In the genomic region with DNA sequence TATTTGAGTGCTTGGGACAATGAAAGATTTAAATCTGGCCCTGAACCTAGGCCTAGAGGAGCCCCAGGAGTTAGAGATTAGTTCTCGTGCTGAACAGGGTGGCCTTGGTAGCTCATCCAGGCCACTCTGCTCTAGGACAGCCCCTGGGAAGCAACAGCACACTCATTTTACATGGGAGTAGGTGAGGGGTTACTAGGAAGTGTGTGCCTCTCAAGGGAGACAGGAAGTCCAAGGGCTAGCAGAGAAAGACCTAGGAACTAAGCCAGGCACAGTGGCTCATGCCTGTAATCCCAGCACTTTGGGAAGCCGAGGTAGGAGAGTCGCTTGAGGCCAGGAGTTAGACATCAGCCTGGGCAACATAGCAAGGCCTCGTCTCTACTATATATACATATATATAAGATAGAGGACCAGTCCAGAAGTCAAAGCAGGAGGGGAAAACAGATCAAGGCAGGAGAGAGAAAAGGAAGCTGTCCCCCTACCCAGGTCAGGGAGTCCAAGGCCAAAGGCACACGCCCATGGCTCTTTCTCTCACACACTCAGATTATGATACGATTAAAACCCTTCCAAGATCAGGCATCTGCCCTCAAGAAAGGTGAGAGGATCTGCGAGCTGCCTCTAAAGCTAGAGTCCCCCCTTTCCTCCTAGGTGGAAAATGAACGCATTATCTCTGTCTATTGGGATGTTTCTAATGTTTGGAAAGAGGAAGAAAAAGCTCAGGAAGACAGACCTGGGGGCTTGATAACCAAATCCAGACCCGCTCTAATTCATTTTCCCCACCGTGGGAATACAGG, we compare ENCODE assay signal across 13 cellular contexts. TPM values are rescaled to one million over a fixed set of nuclear protein-coding genes. Genes with fewer than 3 reads are reported as not detected.
A peak's percentile ranks its signal among the peaks of the same experiment; 100 is the strongest.
DNase-seq lines count a peak whose midpoint lies in the region; ATAC-seq, FAIRE-seq and TF ChIP-seq lines count a peak whose summit lies in the region.
"Had no signal": no experiment of that assay in that cellular context is flagged by ENCODE, and none has a peak within 500 bp of the region (broad histone marks: within the 10 kb centered on the region; RNA-seq: fewer than 3 reads in every experiment).

No MANE protein-coding gene starts in this region.

- no peak for DNase-seq in activated naive CD4-positive, alpha-beta T cell treated with anti-CD3 and anti-CD28 coated beads, Interleukin-2, amount 10 ng/mL, durations not matched to agents 7 days and 5 days
- DNase-seq in activated naive CD4-positive, alpha-beta T cell treated with Interleukin-2 at 50 U/mL for 16 hours = no peak
- no peak for DNase-seq in activated T-cell treated with anti-CD3 and anti-CD28 coated beads, Interleukin-2, amount 50 U/mL, for 72 hours
- DNase-seq in HepG2 (ENCODE audit: low spot score) = no peak
- no peak for DNase-seq in upper lobe of right lung
- DNase-seq: NCI-H1436, NCI-H774, right cardiac atrium had no signal

- no peaks in the 10 kb centered on the region for H3K9me3 ChIP-seq in HepG2 (ENCODE audit: low read length)
- no peaks in the 10 kb centered on the region for H3K9me3 ChIP-seq in upper lobe of right lung

- no peak overlapping the region for H3K27ac ChIP-seq in HepG2 (ENCODE audit: extremely low read length, insufficient read depth, low read length)
- peak overlapping the region; percentile 30 for H3K27ac ChIP-seq in upper lobe of right lung

- no peaks in the 10 kb centered on the region for H3K9me3 Mint-ChIP-seq in activated naive CD4-positive, alpha-beta T cell treated with anti-CD3 and anti-CD28 coated beads, Interleukin-2, amount 10 ng/mL, durations not matched to agents 7 days and 5 days
- H3K9me3 Mint-ChIP-seq in activated T-cell treated with anti-CD3 and anti-CD28 coated beads, Interleukin-2, amount 50 U/mL, for 72 hours = no peaks in the 10 kb centered on the region
- H3K9me3 Mint-ChIP-seq: type B pancreatic cell had no signal

- H3K4me2 ChIP-seq in HepG2 (ENCODE audit: low read depth, low read length) = no peak overlapping the region

- peak; percentile 17 for ATAC-seq in activated T-cell treated with anti-CD3 and anti-CD28 coated beads, Interleukin-2, amount 50 U/mL, for 72 hours (replicated peaks in 1 of 2)
- ATAC-seq in HepG2 = no peak
- peak; percentile 70 for ATAC-seq in upper lobe of right lung
- no peak for ATAC-seq in HG02852 (IDR thresholded peaks at IDR 0.05; ENCODE audit: unreplicated experiment)
- ATAC-seq in HG03439 (IDR thresholded peaks at IDR 0.05; ENCODE audit: unreplicated experiment) = no peak
- ATAC-seq in HG03175 (IDR thresholded peaks at IDR 0.05; ENCODE audit: unreplicated experiment) = no peak

- H3K79me2 ChIP-seq in HepG2 (ENCODE audit: insufficient read depth, low read length) = no peaks in the 10 kb centered on the region

- TF ChIP-seq EP300 in HepG2 (IDR thresholded peaks at IDR 0.05; ENCODE audit: low read depth in 2 of 2, low read length in 2 of 2) = no peak
- no peak for TF ChIP-seq EP300 in HepG2 (CRISPR knock-in tag; IDR thresholded peaks at IDR 0.05; ENCODE audit: borderline replicate concordance)

- no peaks in the 10 kb centered on the region for H3K27me3 Mint-ChIP-seq in activated naive CD4-positive, alpha-beta T cell treated with anti-CD3 and anti-CD28 coated beads, Interleukin-2, amount 10 ng/mL, durations not matched to agents 7 days and 5 days
- H3K27me3 Mint-ChIP-seq in activated T-cell treated with anti-CD3 and anti-CD28 coated beads, Interleukin-2, amount 50 U/mL, for 72 hours (ENCODE audit: low read depth) = no peaks in the 10 kb centered on the region
- H3K27me3 Mint-ChIP-seq: type B pancreatic cell had no signal

- peaks cover 10 to 23% of the 10 kb centered on the region in 2 experiments for H3K36me3 ChIP-seq in HepG2 (replicated peaks in 1 of 2; ENCODE audit: control insufficient read depth in 1 of 2, insufficient read depth in 2 of 2, low read length in 2 of 2)
- H3K36me3 ChIP-seq in upper lobe of right lung = peaks cover 27% of the 10 kb centered on the region

- no peak for TF ChIP-seq POLR2A in HepG2 (IDR thresholded peaks at IDR 0.05; ENCODE audit: insufficient read depth in 1 of 2, low read depth in 2 of 2, low read length in 2 of 2)

- intact Hi-C loops in HepG2 (cut with micrococcal nuclease; ENCODE audit: unreplicated experiment) (no loop called here), upper lobe of right lung (cut with DNase I) (no loop called here)

- H3K27ac Mint-ChIP-seq in activated naive CD4-positive, alpha-beta T cell treated with anti-CD3 and anti-CD28 coated beads, Interleukin-2, amount 10 ng/mL, durations not matched to agents 7 days and 5 days = peak overlapping the region; percentile 87
- peak overlapping the region; percentile 72 for H3K27ac Mint-ChIP-seq in activated T-cell treated with anti-CD3 and anti-CD28 coated beads, Interleukin-2, amount 50 U/mL, for 72 hours
- H3K27ac Mint-ChIP-seq: type B pancreatic cell had no signal

- peak overlapping the region; percentile 78 for H3K4me3 Mint-ChIP-seq in activated naive CD4-positive, alpha-beta T cell treated with anti-CD3 and anti-CD28 coated beads, Interleukin-2, amount 10 ng/mL, durations not matched to agents 7 days and 5 days
- peak overlapping the region; percentile 73 to 81 for H3K4me3 Mint-ChIP-seq in activated T-cell treated with anti-CD3 and anti-CD28 coated beads, Interleukin-2, amount 50 U/mL, for 72 hours
- H3K4me3 Mint-ChIP-seq: type B pancreatic cell had no signal

- no peak overlapping the region for H3K4me3 ChIP-seq in HepG2 (replicated peaks in 1 of 3; ENCODE audit: insufficient read depth in 1 of 3, low read depth in 2 of 3, low read length in 3 of 3)
- peak overlapping the region; percentile 25 for H3K4me3 ChIP-seq in upper lobe of right lung

- H3K36me3 Mint-ChIP-seq in activated naive CD4-positive, alpha-beta T cell treated with anti-CD3 and anti-CD28 coated beads, Interleukin-2, amount 10 ng/mL, durations not matched to agents 7 days and 5 days = peaks cover 36% of the 10 kb centered on the region
- H3K36me3 Mint-ChIP-seq in activated T-cell treated with anti-CD3 and anti-CD28 coated beads, Interleukin-2, amount 50 U/mL, for 72 hours (ENCODE audit: insufficient read depth in 2 of 2) = peaks cover 0 to 12% of the 10 kb centered on the region in 2 donors

- no peaks in the 10 kb centered on the region for H3K4me1 ChIP-seq in HepG2 (ENCODE audit: insufficient read depth, low read length)
- H3K4me1 ChIP-seq in upper lobe of right lung = peaks cover 13% of the 10 kb centered on the region

- H4K20me1 ChIP-seq in HepG2 (ENCODE audit: insufficient read depth, low read length) = no peaks in the 10 kb centered on the region

- H3K27me3 ChIP-seq in HepG2 (ENCODE audit: control insufficient read depth in 1 of 2, insufficient read depth in 2 of 2, low read length in 2 of 2) (no peaks in the 10 kb centered on the region), upper lobe of right lung (no peaks in the 10 kb centered on the region)

- CTCF ChIA-PET in activated naive CD4-positive, alpha-beta T cell treated with anti-CD3 and anti-CD28 coated beads, Interleukin-2, amount 10 ng/mL, durations not matched to agents 7 days and 5 days (lab: Charles Lee) = interaction anchor here (0.9 to 6.3 kb wide), 6 partner anchors 8 to 95 kb away, joined by 3 to 54 read pairs (median 4); a partner anchor contains a TSS
- CTCF ChIA-PET in HepG2 (lab: Yijun Ruan, JAX; ENCODE audit: low intra/inter-chr PET ratio, low total read pairs) = no interaction called here

- no TSS peak for BruUV-seq in HepG2 (replicated peaks; lab: Mats Ljungman, UMichigan)

- WGBS in HepG2 (ENCODE audit: low lambda C conversion rate) = 96% methylated on average over 10 of the region's 10 CpGs

- TF ChIP-seq CTCF in HepG2 (CRISPR knock-in tag; IDR thresholded peaks at IDR 0.05) (no peak), upper lobe of right lung (IDR thresholded peaks at IDR 0.05) (no peak)

- in situ Hi-C loops in HepG2 (cut with HindIII; ENCODE audit: extremely low pct_ligation_motif_present, low pct_unique_long_range_greater_than_20kb) = loop anchor here (10.0 kb wide), 1 partner anchor 165 kb away; no protein-coding TSS in a partner anchor

- no peak for FAIRE-seq in HepG2 (lab: Jason Lieb, UNC)
- FAIRE-seq: astrocyte had no signal

- TF ChIP-seq RAD21 in HepG2 (CRISPR knock-in tag; IDR thresholded peaks at IDR 0.05) = no peak

- H3K4me1 Mint-ChIP-seq in activated naive CD4-positive, alpha-beta T cell treated with anti-CD3 and anti-CD28 coated beads, Interleukin-2, amount 10 ng/mL, durations not matched to agents 7 days and 5 days = peaks cover 70% of the 10 kb centered on the region
- H3K4me1 Mint-ChIP-seq in activated T-cell treated with anti-CD3 and anti-CD28 coated beads, Interleukin-2, amount 50 U/mL, for 72 hours (ENCODE audit: low read depth) = peaks cover 66% of the 10 kb centered on the region

- H2AFZ ChIP-seq in HepG2 (ENCODE audit: low read length) = no peak overlapping the region

- POLR2A ChIA-PET in HepG2 (lab: Yijun Ruan, JAX) = no interaction called here

- no peak overlapping the region for H3K9ac ChIP-seq in HepG2 (ENCODE audit: insufficient read depth, low read depth, low read length)

RNA-seq across cellular contexts. Expression of a gene that starts 7.8 kb away (rescaled TPM):
- total RNA-seq in activated T-cell treated with anti-CD3 and anti-CD28 coated beads, Interleukin-2, amount 50 U/mL, for 72 hours = 10 to 100 TPM in 1 of 2 donors, 1 to 10 TPM in 1; 8.4 to 10.1 TPM
- total RNA-seq in HepG2 (2016; rRNA removed; fragmentation: Illumina TruSeq; extraction: Trizol) (6.9 and 9.2 TPM in 2 replicates), upper lobe of right lung (22.6 TPM)
- total RNA-seq in HepG2 (2016; cell fraction: cytosol; rRNA removed; fragmentation: Illumina TruSeq; extraction: Trizol; ENCODE audit: low read depth) = 0.51 and 1.6 TPM in 2 replicates
- 6.5 and 8.8 TPM in 2 replicates for total RNA-seq in HepG2 (2016; cell fraction: insoluble cytoplasmic fraction; rRNA removed; fragmentation: Illumina TruSeq; extraction: Trizol)
- 2.7 TPM in 2 replicates for total RNA-seq in HepG2 (2016; cell fraction: membrane; rRNA removed; fragmentation: Illumina TruSeq; extraction: Trizol)
- total RNA-seq in HepG2 (2016; cell fraction: nucleus; rRNA removed; fragmentation: Illumina TruSeq; extraction: Trizol) = 5.0 and 6.9 TPM in 2 replicates
- 9.3 and 9.4 TPM in 2 replicates for polyA plus RNA-seq in HepG2 (2011; rRNA removed)
- 9.1 TPM in 2 replicates for polyA plus RNA-seq in HepG2 (2011; cell fraction: cytosol; rRNA removed)
- polyA plus RNA-seq in HepG2 (2011; cell fraction: nucleus; rRNA removed) = 5.1 and 5.6 TPM in 2 replicates
- polyA plus RNA-seq in HepG2 (2012) = 4.1 and 5.1 TPM in 2 replicates
- polyA plus RNA-seq in HepG2 (2016; cell fraction: cytosol; fragmentation: Illumina TruSeq; extraction: Trizol; ENCODE audit: low read depth) = 0.44 and 0.49 TPM in 2 replicates
- 7.4 TPM in 2 replicates for polyA plus RNA-seq in HepG2 (2016; cell fraction: insoluble cytoplasmic fraction; fragmentation: Illumina TruSeq; extraction: Trizol; ENCODE audit: low read depth)
- polyA plus RNA-seq in HepG2 (2016; cell fraction: membrane; fragmentation: Illumina TruSeq; extraction: Trizol; ENCODE audit: low read depth) = 1.3 and 1.4 TPM in 2 replicates
- 9.9 and 13.1 TPM in 2 replicates for polyA plus RNA-seq in HepG2 (2016; cell fraction: nucleus; fragmentation: Illumina TruSeq; extraction: Trizol; ENCODE audit: insufficient read depth, low read depth)
- polyA minus RNA-seq in HepG2 (2011; rRNA and poly(A)+ RNA removed; ENCODE audit: low replicate concordance) = 8.3 and 14.5 TPM in 2 replicates
- 3.8 and 5.6 TPM in 2 replicates for polyA minus RNA-seq in HepG2 (2011; cell fraction: cytosol; rRNA and poly(A)+ RNA removed)
- polyA minus RNA-seq in HepG2 (2011; cell fraction: nucleus; rRNA and poly(A)+ RNA removed) = 7.3 and 13.0 TPM in 2 replicates

RNA-seq across cellular contexts. Expression of a gene that starts 31.5 kb away (rescaled TPM):
- not detected for total RNA-seq in activated T-cell treated with anti-CD3 and anti-CD28 coated beads, Interleukin-2, amount 50 U/mL, for 72 hours
- 0.28 and 0.35 TPM in 2 replicates for total RNA-seq in HepG2 (2016; rRNA removed; fragmentation: Illumina TruSeq; extraction: Trizol)
- 0.09 and 0.20 TPM in 2 replicates for total RNA-seq in HepG2 (2016; cell fraction: cytosol; rRNA removed; fragmentation: Illumina TruSeq; extraction: Trizol; ENCODE audit: low read depth)
- 0.19 and 0.52 TPM in 2 replicates for total RNA-seq in HepG2 (2016; cell fraction: insoluble cytoplasmic fraction; rRNA removed; fragmentation: Illumina TruSeq; extraction: Trizol)
- total RNA-seq in HepG2 (2016; cell fraction: membrane; rRNA removed; fragmentation: Illumina TruSeq; extraction: Trizol) = 0.19 and 0.48 TPM in 2 replicates
- total RNA-seq in HepG2 (2016; cell fraction: nucleus; rRNA removed; fragmentation: Illumina TruSeq; extraction: Trizol) = 0.69 and 0.78 TPM in 2 replicates
- polyA plus RNA-seq in HepG2 (2011; rRNA removed) = 1.0 and 1.5 TPM in 2 replicates
- 0.60 and 0.75 TPM in 2 replicates for polyA plus RNA-seq in HepG2 (2011; cell fraction: cytosol; rRNA removed)
- polyA plus RNA-seq in HepG2 (2011; cell fraction: nucleus; rRNA removed) = 4.9 and 5.4 TPM in 2 replicates
- polyA plus RNA-seq in HepG2 (2012) = 0.87 and 1.2 TPM in 2 replicates
- 0.07 and 0.11 TPM in 2 replicates for polyA plus RNA-seq in HepG2 (2016; cell fraction: cytosol; fragmentation: Illumina TruSeq; extraction: Trizol; ENCODE audit: low read depth)
- polyA plus RNA-seq in HepG2 (2016; cell fraction: insoluble cytoplasmic fraction; fragmentation: Illumina TruSeq; extraction: Trizol; ENCODE audit: low read depth) = 0.26 and 0.27 TPM in 2 replicates
- polyA plus RNA-seq in HepG2 (2016; cell fraction: membrane; fragmentation: Illumina TruSeq; extraction: Trizol; ENCODE audit: low read depth) = 0.18 and 0.20 TPM in 2 replicates
- 0.52 and 0.65 TPM in 2 replicates for polyA plus RNA-seq in HepG2 (2016; cell fraction: nucleus; fragmentation: Illumina TruSeq; extraction: Trizol; ENCODE audit: insufficient read depth, low read depth)
- polyA minus RNA-seq in HepG2 (2011; rRNA and poly(A)+ RNA removed; ENCODE audit: low replicate concordance) = 0.12 and 2.8 TPM in 2 replicates
- 0.20 and 0.53 TPM in 2 replicates for polyA minus RNA-seq in HepG2 (2011; cell fraction: cytosol; rRNA and poly(A)+ RNA removed)
- polyA minus RNA-seq in HepG2 (2011; cell fraction: nucleus; rRNA and poly(A)+ RNA removed) = 4.1 and 5.9 TPM in 2 replicates
- 0.49 TPM for total RNA-seq in upper lobe of right lung

RNA-seq across cellular contexts. Expression of a gene that starts 55.9 kb away (rescaled TPM):
- total RNA-seq in activated T-cell treated with anti-CD3 and anti-CD28 coated beads, Interleukin-2, amount 50 U/mL, for 72 hours = not detected
- total RNA-seq in HepG2 (2016; rRNA removed; fragmentation: Illumina TruSeq; extraction: Trizol) (not detected in 2 replicates), upper lobe of right lung (not detected)
- total RNA-seq in HepG2 (2016; cell fraction: cytosol; rRNA removed; fragmentation: Illumina TruSeq; extraction: Trizol; ENCODE audit: low read depth) = not detected in 2 replicates
- 0.04 TPM in 1 of 2 replicates, not detected in the other for total RNA-seq in HepG2 (2016; cell fraction: insoluble cytoplasmic fraction; rRNA removed; fragmentation: Illumina TruSeq; extraction: Trizol)
- not detected in 2 replicates for total RNA-seq in HepG2 (2016; cell fraction: membrane; rRNA removed; fragmentation: Illumina TruSeq; extraction: Trizol)
- not detected in 2 replicates for total RNA-seq in HepG2 (2016; cell fraction: nucleus; rRNA removed; fragmentation: Illumina TruSeq; extraction: Trizol)
- not detected in 2 replicates for polyA plus RNA-seq in HepG2 (2011; rRNA removed)
- not detected in 2 replicates for polyA plus RNA-seq in HepG2 (2011; cell fraction: cytosol; rRNA removed)
- polyA plus RNA-seq in HepG2 (2011; cell fraction: nucleus; rRNA removed) = not detected in 2 replicates
- not detected in 2 replicates for polyA plus RNA-seq in HepG2 (2012)
- not detected in 2 replicates for polyA plus RNA-seq in HepG2 (2016; cell fraction: cytosol; fragmentation: Illumina TruSeq; extraction: Trizol; ENCODE audit: low read depth)
- not detected in 2 replicates for polyA plus RNA-seq in HepG2 (2016; cell fraction: insoluble cytoplasmic fraction; fragmentation: Illumina TruSeq; extraction: Trizol; ENCODE audit: low read depth)
- polyA plus RNA-seq in HepG2 (2016; cell fraction: membrane; fragmentation: Illumina TruSeq; extraction: Trizol; ENCODE audit: low read depth) = not detected in 2 replicates
- not detected in 2 replicates for polyA plus RNA-seq in HepG2 (2016; cell fraction: nucleus; fragmentation: Illumina TruSeq; extraction: Trizol; ENCODE audit: insufficient read depth, low read depth)
- polyA minus RNA-seq in HepG2 (2011; rRNA and poly(A)+ RNA removed; ENCODE audit: low replicate concordance) = 0.05 and 0.32 TPM in 2 replicates
- not detected in 2 replicates for polyA minus RNA-seq in HepG2 (2011; cell fraction: cytosol; rRNA and poly(A)+ RNA removed)
- not detected in 2 replicates for polyA minus RNA-seq in HepG2 (2011; cell fraction: nucleus; rRNA and poly(A)+ RNA removed)
- total RNA-seq: astrocyte had no signal

Comparison
In these comparisons a context has a peak if more than half of its experiments do, and no peak if none do; other contexts are left out.
1. ATAC-seq: peak in activated T-cell treated with anti-CD3 and anti-CD28 coated beads, Interleukin-2, amount 50 U/mL, for 72 hours (2 of 2) and upper lobe of right lung (single experiment); none in HepG2 (single experiment), HG02852 (single experiment), HG03439 (single experiment) and HG03175 (single experiment).